Comparison of ENCODE assay signal across 24 cellular contexts in the genomic region with DNA sequence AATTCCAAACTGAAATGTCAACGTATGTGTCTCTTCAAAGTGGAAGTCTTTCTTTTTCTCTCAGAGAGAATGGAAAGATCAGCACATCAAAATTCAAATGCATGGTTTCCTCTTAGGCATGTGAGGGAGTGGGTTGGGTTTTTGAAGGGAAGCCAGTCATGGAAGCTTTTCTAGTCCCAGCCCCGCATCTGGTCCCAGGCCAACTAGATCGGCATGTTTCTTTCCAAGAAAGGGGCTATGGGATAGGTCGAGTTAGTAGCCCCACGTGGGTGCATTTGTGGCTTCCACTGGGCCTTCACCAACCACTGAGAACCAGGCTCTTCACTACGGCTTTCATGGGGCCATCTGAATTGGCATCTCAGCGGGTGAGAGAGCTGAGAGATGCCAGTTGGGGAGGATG. TPM values are rescaled to one million over a fixed set of nuclear protein-coding genes. Genes with fewer than 3 reads are reported as not detected.
"Had no signal": no experiment of that assay in that cellular context is flagged by ENCODE, and none has a peak within 500 bp of the region (broad histone marks: within the 10 kb centered on the region; RNA-seq: fewer than 3 reads in every experiment).

No MANE protein-coding gene starts in this region.

- DNase-seq: hypothalamus; immature natural killer cell; left ventricle myocardium inferior; mesendoderm; naive B cell; natural killer cell; nephron progenitor cell; occipital lobe; stimulated activated CD4-positive, alpha-beta T cell treated with anti-CD3 and anti-CD28 coated beads, Interleukin-12 subunit alpha, Interleukin-12 subunit beta, amount 100 ng/mL, for 4 hours; stimulated activated CD4-positive, alpha-beta T cell treated with anti-CD3 and anti-CD28 coated beads, Interleukin-15, amount 100 ng/mL, for 24 hours; stimulated activated CD4-positive, alpha-beta T cell treated with anti-CD3 and anti-CD28 coated beads, Interleukin-2, amount 100 ng/mL, for 24 hours; stimulated activated CD4-positive, alpha-beta T cell treated with anti-CD3 and anti-CD28 coated beads, Interleukin-4, amount 100 ng/mL, for 24 hours; stimulated activated naive CD4-positive, alpha-beta T cell; thyroid gland; transverse colon; upper lobe of left lung had no signal

- H3K36me3 ChIP-seq: neural progenitor cell, neutrophil, right atrium auricular region, thyroid gland, transverse colon had no signal

- H3K4me3 ChIP-seq: left ventricle myocardium inferior, lung, neural progenitor cell, right atrium auricular region, skin epidermis, thyroid gland, transverse colon, upper lobe of left lung had no signal

- H3K27me3 ChIP-seq: neural progenitor cell, right atrium auricular region, thyroid gland, transverse colon, upper lobe of left lung had no signal

- H3K9me3 ChIP-seq: left ventricle myocardium inferior, neutrophil, right atrium auricular region, thyroid gland, transverse colon, upper lobe of left lung had no signal

- ATAC-seq: natural killer cell; sciatic nerve; stimulated activated effector memory CD8-positive, alpha-beta T cell treated with anti-CD3 and anti-CD28 coated beads, Interleukin-12 subunit alpha, Interleukin-12 subunit beta, amount 100 ng/mL, for 72 hours had no signal

- H3K4me1 ChIP-seq: neural progenitor cell, parathyroid adenoma, thyroid gland, upper lobe of left lung had no signal

- H3K27ac ChIP-seq: neural progenitor cell, neutrophil, parathyroid adenoma, right atrium auricular region, thyroid gland had no signal

RNA-seq across cellular contexts. Expression of a gene that starts 6.6 kb away (rescaled TPM):
- polyA plus RNA-seq: immature natural killer cell had no signal
